In genomic region chr9:131262327-131263032, GRCh38 we compare ENCODE assay signal across 1 cellular context.
TF ChIP-seq lines count a peak whose summit lies in the region.

No MANE protein-coding gene starts in this region.

TF ChIP-seq in HEK293, 187 proteins besides CTCF, POLR2A, EP300 and RAD21 (continued from another document):
- TF ChIP-seq ZBTB44 (tag by site-specific recombination; IDR thresholded peaks at IDR 0.05), result no peak
- no peak for TF ChIP-seq ZNF157 (tag by site-specific recombination; IDR thresholded peaks at IDR 0.05)
- TF ChIP-seq ZNF792 (tag by site-specific recombination; IDR thresholded peaks at IDR 0.05), result no peak
- TF ChIP-seq ZNF121 (tag by site-specific recombination; IDR thresholded peaks at IDR 0.05), result peak; percentile 71; the same call in 1 of the 2 replicates
- no peak for TF ChIP-seq ZIC2 (tag by site-specific recombination; IDR thresholded peaks at IDR 0.05)
TF ChIP-seq in HEK293: peak in this region for 1.
